ENCODE assay signal across 17 cellular contexts in genomic region chr1:14137411-14138134, GRCh38.
DNase-seq lines count a peak whose midpoint lies in the region; ATAC-seq and TF ChIP-seq lines count a peak whose summit lies in the region.
"Had no signal": no experiment of that assay in that cellular context is flagged by ENCODE, and none has a peak within 500 bp of the region (broad histone marks: within the 10 kb centered on the region; RNA-seq: fewer than 3 reads in every experiment).

No MANE protein-coding gene starts in this region.

- CTCF ChIA-PET in CD8-positive, alpha-beta T cell (lab: Charles Lee): no interaction called here

- no peak overlapping the region for H3K4me3 ChIP-seq in esophagus muscularis mucosa
- H3K4me3 ChIP-seq in neuronal stem cell (ENCODE audit: low read length in 2 of 2): no peak overlapping the region
- no peak overlapping the region for H3K4me3 ChIP-seq in CD8-positive, alpha-beta T cell (ENCODE audit: low read depth, low read length)
- H3K4me3 ChIP-seq: BLaER1, GM12878, GM23248 had no signal

- 100% methylated on average over 1 of the region's 6 CpGs for WGBS in H9 (ENCODE audit: extremely low coverage, insufficient read length, low lambda C conversion rate)
- 91% methylated on average over 6 of the region's 6 CpGs for WGBS in esophagus muscularis mucosa
- 100% methylated on average over 1 of the region's 6 CpGs; no CpG with 5 or more reads in 1 of the 2 donors for WGBS in neuronal stem cell (ENCODE audit: extremely low coverage in 2 of 2, insufficient read length in 2 of 2, insufficient replicate concordance in 1 of 2), 2 donors

- H3K9me3 Mint-ChIP-seq in H9: peaks cover 0 to 3% of the 10 kb centered on the region in 2 experiments; a peak in 3 of 5 replicates
- H3K9me3 Mint-ChIP-seq in CD8-positive, alpha-beta T cell: no peaks in the 10 kb centered on the region

- DNase-seq in H9 (no peak), T1000 (lab: John Stamatoyannopoulos, UW) (peak; percentile 14), esophagus muscularis mucosa (ENCODE audit: extremely low spot score) (peak; percentile 64), neuronal stem cell (ENCODE audit: low spot score) (no peak), SKM-1 treated with dmso at 0.1 percent for 144 hours (lab: John Stamatoyannopoulos, UW; ENCODE audit: unreplicated experiment) (no peak)
- DNase-seq in CD8-positive, alpha-beta T cell: no peak
- DNase-seq: GDM1, KBM-7, NCI-H1092, NCI-H1694, NCI-H510A treated with DMSO at 0.1 percent for 48 hours, SIG-M5 had no signal

- no peaks in the 10 kb centered on the region for H3K79me2 ChIP-seq in H9 (ENCODE audit: insufficient read depth, low read length)

- H3K14ac ChIP-seq in H9 (ENCODE audit: insufficient read depth, low read length): no peak overlapping the region
- peak overlapping the region; percentile 25 for H3K14ac ChIP-seq in neuronal stem cell (ENCODE audit: low read length)

- H3K27me3 ChIP-seq in H9 (ENCODE audit: insufficient read depth, low read length): no peaks in the 10 kb centered on the region
- no peaks in the 10 kb centered on the region for H3K27me3 ChIP-seq in esophagus muscularis mucosa
- H3K27me3 ChIP-seq in neuronal stem cell (ENCODE audit: control insufficient read depth in 3 of 3, insufficient read depth in 3 of 3, low read depth in 1 of 3, low read length in 3 of 3): no peaks in the 10 kb centered on the region
- no peaks in the 10 kb centered on the region for H3K27me3 ChIP-seq in CD8-positive, alpha-beta T cell (ENCODE audit: insufficient read depth, low read length)
- H3K27me3 ChIP-seq: BLaER1 had no signal

- H4K8ac ChIP-seq in H9 (replicated peaks; ENCODE audit: insufficient read length, low read depth, low read length) (no peak overlapping the region), neuronal stem cell (ENCODE audit: low read depth, low read length) (no peak overlapping the region)

- POLR2A ChIA-PET in CD8-positive, alpha-beta T cell (lab: Charles Lee): no interaction called here

- H3K4me2 ChIP-seq in H9 (ENCODE audit: insufficient read depth, insufficient read length, low read length) (no peak overlapping the region), neuronal stem cell (ENCODE audit: insufficient read depth, low read length, poor library complexity, severe bottlenecking) (no peak overlapping the region)
- H3K4me2 ChIP-seq: BLaER1 had no signal

- no peaks in the 10 kb centered on the region for H4K20me1 ChIP-seq in H9 (ENCODE audit: control insufficient read depth, insufficient read depth, insufficient read length)
- H4K20me1 ChIP-seq: BLaER1 had no signal

- no peak overlapping the region for H2BK120ac ChIP-seq in H9 (ENCODE audit: low read depth, low read length, poor library complexity, severe bottlenecking)
- H2BK120ac ChIP-seq in neuronal stem cell (ENCODE audit: low read depth, low read length): no peak overlapping the region

- no peak overlapping the region for H3T11ph ChIP-seq in H9 (ENCODE audit: low read length)

- no peak for ATAC-seq in GM19351 (IDR thresholded peaks at IDR 0.05; ENCODE audit: unreplicated experiment)
- ATAC-seq in CD8-positive, alpha-beta T cell: no peak
- no peak for ATAC-seq in GM19023 (IDR thresholded peaks at IDR 0.05; ENCODE audit: unreplicated experiment)
- ATAC-seq: GM12878 had no signal

- intact Hi-C loops in esophagus muscularis mucosa (cut with DNase I): no loop called here
- intact Hi-C loops in CD8-positive, alpha-beta T cell (cut with DNase I, micrococcal nuclease): no loop called here

- no peak overlapping the region for H3K56ac ChIP-seq in H9 (ENCODE audit: insufficient read length, low read depth, low read length)

- H2BK5ac ChIP-seq in H9 (ENCODE audit: insufficient read length, low read length): no peak overlapping the region
- no peak overlapping the region for H2BK5ac ChIP-seq in neuronal stem cell (ENCODE audit: low read length)

- no peak overlapping the region for H2BK20ac ChIP-seq in H9 (ENCODE audit: low read depth, low read length, poor library complexity, severe bottlenecking)

- no peaks in the 10 kb centered on the region for H3K23me2 ChIP-seq in H9 (ENCODE audit: insufficient read length, low read depth, low read length, poor library complexity, severe bottlenecking)

- no peak for TF ChIP-seq CTCF in H9 (conservative IDR thresholded peaks at IDR 0.05)
- no peak for TF ChIP-seq CTCF in esophagus muscularis mucosa (IDR thresholded peaks at IDR 0.05)
- no peak for TF ChIP-seq CTCF in CD8-positive, alpha-beta T cell (IDR thresholded peaks at IDR 0.05)

- H3K18ac ChIP-seq in H9 (ENCODE audit: insufficient read length, low read depth, low read length) (no peak overlapping the region), neuronal stem cell (ENCODE audit: low read length) (peak overlapping the region; percentile 69)

- H4K5ac ChIP-seq in H9 (ENCODE audit: insufficient read length, low read depth, low read length): no peak overlapping the region

- peaks cover 32% of the 10 kb centered on the region in 2 experiments for H3K4me1 Mint-ChIP-seq in H9
- H3K4me1 Mint-ChIP-seq in CD8-positive, alpha-beta T cell (ENCODE audit: low read depth): no peaks in the 10 kb centered on the region

- H3K4me1 ChIP-seq in H9 (ENCODE audit: insufficient read depth, low read length): peaks cover 13% of the 10 kb centered on the region
- H3K4me1 ChIP-seq in esophagus muscularis mucosa: peaks cover 11 to 26% (median 22%) of the 10 kb centered on the region in 4 donors
- H3K4me1 ChIP-seq in neuronal stem cell (ENCODE audit: control insufficient read depth in 2 of 2, insufficient read depth in 1 of 2, low read depth in 1 of 2, low read length in 2 of 2): peaks cover 6 to 9% of the 10 kb centered on the region in 2 donors
- H3K4me1 ChIP-seq in CD8-positive, alpha-beta T cell (ENCODE audit: insufficient read depth, low read length): no peaks in the 10 kb centered on the region

- peak overlapping the region; percentile 24 for H4K91ac ChIP-seq in H9 (ENCODE audit: insufficient read length, low read depth, low read length)
- no peak overlapping the region for H4K91ac ChIP-seq in neuronal stem cell (ENCODE audit: low read depth, low read length, poor library complexity)

- H2AK5ac ChIP-seq in H9 (ENCODE audit: insufficient read length, low read length) (peak overlapping the region; percentile 79), neuronal stem cell (ENCODE audit: low read depth, low read length) (peak overlapping the region; percentile 67)

- no peaks in the 10 kb centered on the region; the same call in 1 of the 2 replicates for H3K27me3 Mint-ChIP-seq in H9 (ENCODE audit: low read depth)
- peaks cover 4% of the 10 kb centered on the region for H3K27me3 Mint-ChIP-seq in CD8-positive, alpha-beta T cell (ENCODE audit: low read depth)

- no peak overlapping the region for H2AFZ ChIP-seq in H9 (ENCODE audit: low read length)
- no peak overlapping the region for H2AFZ ChIP-seq in neuronal stem cell (ENCODE audit: low read length)
- H2AFZ ChIP-seq: GM23248 had no signal

- no peak overlapping the region for H3K4ac ChIP-seq in H9 (ENCODE audit: low read depth, low read length)
- H3K4ac ChIP-seq in neuronal stem cell (ENCODE audit: low read length): no peak overlapping the region

- no peak for TF ChIP-seq POLR2A in esophagus muscularis mucosa (IDR thresholded peaks at IDR 0.05; ENCODE audit: low read depth)

- H3K9ac ChIP-seq in H9 (ENCODE audit: extremely low read depth, insufficient read length, low read length) (no peak overlapping the region), neuronal stem cell (ENCODE audit: low read depth, low read length, poor library complexity) (no peak overlapping the region)
- H3K9ac ChIP-seq: BLaER1, GM23248 had no signal

- H3K36me3 Mint-ChIP-seq in H9 (ENCODE audit: insufficient read depth in 1 of 3, low read depth in 3 of 3): no peaks in the 10 kb centered on the region
- no peaks in the 10 kb centered on the region for H3K36me3 Mint-ChIP-seq in CD8-positive, alpha-beta T cell

- H2BK12ac ChIP-seq in H9 (ENCODE audit: insufficient read length, low read depth, low read length) (peak overlapping the region; percentile 3), neuronal stem cell (ENCODE audit: low read length) (no peak overlapping the region)

- H2BK15ac ChIP-seq in H9 (ENCODE audit: low read depth, low read length) (no peak overlapping the region), neuronal stem cell (ENCODE audit: low read length) (no peak overlapping the region)

- H3K9me3 ChIP-seq in H9 (ENCODE audit: control insufficient read depth, low read depth, low read length) (no peaks in the 10 kb centered on the region), esophagus muscularis mucosa (no peaks in the 10 kb centered on the region), neuronal stem cell (replicated peaks in 1 of 2; ENCODE audit: control insufficient read depth in 2 of 2, insufficient read depth in 1 of 2, low read depth in 1 of 2, low read length in 2 of 2) (no peaks in the 10 kb centered on the region)
- H3K9me3 ChIP-seq in CD8-positive, alpha-beta T cell (ENCODE audit: low read length): no peaks in the 10 kb centered on the region
- H3K9me3 ChIP-seq: BLaER1 had no signal

- H3K23ac ChIP-seq in H9 (ENCODE audit: insufficient read length, low read depth, low read length): no peak overlapping the region
- H3K23ac ChIP-seq in neuronal stem cell (ENCODE audit: low read depth, low read length, poor library complexity): no peak overlapping the region

- no peak overlapping the region for H3K4me3 Mint-ChIP-seq in H9
- no peak overlapping the region for H3K4me3 Mint-ChIP-seq in CD8-positive, alpha-beta T cell

- H3K27ac ChIP-seq in H9 (ENCODE audit: insufficient read length, low read depth, low read length) (no peak overlapping the region), esophagus muscularis mucosa (replicated peaks in 1 of 4) (no peak overlapping the region), neuronal stem cell (replicated peaks; ENCODE audit: low read length) (no peak overlapping the region)
- H3K27ac ChIP-seq in CD8-positive, alpha-beta T cell (ENCODE audit: low read depth, low read length): no peak overlapping the region
- H3K27ac ChIP-seq: BLaER1, GM23248 had no signal

- no peaks in the 10 kb centered on the region for H3K36me3 ChIP-seq in esophagus muscularis mucosa
- H3K36me3 ChIP-seq in neuronal stem cell (replicated peaks in 1 of 2; ENCODE audit: control insufficient read depth in 2 of 2, insufficient read depth in 2 of 2, low read length in 2 of 2): no peaks in the 10 kb centered on the region
- no peaks in the 10 kb centered on the region for H3K36me3 ChIP-seq in CD8-positive, alpha-beta T cell (ENCODE audit: insufficient read depth, low read length)
- H3K36me3 ChIP-seq: BLaER1 had no signal

- H3K27ac Mint-ChIP-seq in H9: peak overlapping the region in 2 of 3 experiments; percentile 27 to 64; a peak in 2 of 7 replicates
- no peak overlapping the region for H3K27ac Mint-ChIP-seq in CD8-positive, alpha-beta T cell

- H3K79me1 ChIP-seq in H9 (ENCODE audit: insufficient read depth, low read depth, low read length, poor library complexity, severe bottlenecking): no peaks in the 10 kb centered on the region
- no peaks in the 10 kb centered on the region for H3K79me1 ChIP-seq in neuronal stem cell (ENCODE audit: low read depth, low read length)

- no peak for TF ChIP-seq EP300 in esophagus muscularis mucosa (IDR thresholded peaks at IDR 0.05)

Comparison
In these comparisons a context has a peak if more than half of its experiments do, and no peak if none do; other contexts are left out.
1. DNase-seq: peak in T1000 (single experiment) and esophagus muscularis mucosa (single experiment); none in H9 (single experiment), neuronal stem cell (single experiment), SKM-1 treated with dmso at 0.1 percent for 144 hours (single experiment) and CD8-positive, alpha-beta T cell (0 of 7).